ENCODE assay signal across 3 cellular contexts in genomic region chr4:124295413-124295812, GRCh38.
"Had no signal": no experiment of that assay in that cellular context is flagged by ENCODE, and none has a peak within 500 bp of the region (broad histone marks: within the 10 kb centered on the region; RNA-seq: fewer than 3 reads in every experiment).

No MANE protein-coding gene starts in this region.

- H3K4me3 ChIP-seq: GM12878 had no signal

- ATAC-seq: GM12878 had no signal

- DNase-seq: GDM1, GF-D8 had no signal
